Comparison of ENCODE assay signal across 8 cellular contexts in the genomic region with DNA sequence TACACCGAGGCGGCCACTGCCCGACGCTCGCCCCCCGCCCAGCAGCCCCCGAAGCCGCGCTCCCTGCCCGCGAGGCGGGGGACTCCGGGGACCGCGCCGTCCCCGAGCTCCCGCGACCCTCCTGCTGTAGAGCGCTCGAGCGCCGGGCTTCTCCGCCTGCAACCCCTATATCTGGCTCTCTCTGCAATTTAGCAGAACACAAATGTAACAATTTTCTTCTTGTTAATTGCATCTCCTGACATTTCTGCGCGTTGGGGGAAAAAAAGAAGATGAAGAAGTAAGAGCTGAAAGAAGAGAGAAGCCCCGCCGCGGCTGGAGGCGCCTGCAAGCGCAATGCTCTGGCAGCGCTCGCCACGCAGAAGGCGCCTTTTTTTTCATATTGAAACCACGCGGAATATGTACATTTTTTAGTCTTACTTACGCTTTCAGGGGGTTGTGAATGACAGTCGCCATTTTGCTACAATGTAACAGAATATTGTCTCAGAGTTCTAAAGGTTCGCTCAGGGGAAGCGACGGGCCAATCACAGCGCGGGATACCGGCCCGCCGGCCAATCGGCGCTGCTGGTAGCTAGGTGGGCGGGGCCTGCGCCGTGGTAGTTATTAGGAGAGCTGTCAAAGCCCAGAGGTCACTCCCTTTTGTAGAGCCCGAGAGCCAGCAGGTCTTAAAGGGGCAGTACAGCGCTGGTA. TPM values are rescaled to one million over a fixed set of nuclear protein-coding genes. Genes with fewer than 3 reads are reported as not detected.
DNase-seq lines count a peak whose midpoint lies in the region; ATAC-seq, FAIRE-seq and TF ChIP-seq lines count a peak whose summit lies in the region.

A gene (minus strand): TSS at position 466 of the 687 bp plus-strand sequence. CDS start 13 bp downstream, at position 453.

- ATAC-seq in GM19035 (IDR thresholded peaks at IDR 0.05; ENCODE audit: unreplicated experiment): peak; percentile 97
- ATAC-seq in HG03354 (IDR thresholded peaks at IDR 0.05; ENCODE audit: poor library complexity, severe bottlenecking, unreplicated experiment): peak; percentile 99
- peak; percentile 99 to 100 for ATAC-seq in activated CD4-positive, CD25-positive, alpha-beta regulatory T cell treated with anti-CD3 and anti-CD28 coated beads, Interleukin-2, amount 50 U/mL, for 24 hours

- no peak for FAIRE-seq in keratinocyte (lab: Jason Lieb, UNC)

- H3K9me1 ChIP-seq in keratinocyte (ENCODE audit: control insufficient read depth, extremely low read depth, insufficient read depth, low read length): no peaks in the 10 kb centered on the region

- H3K27me3 ChIP-seq in AG04450 (ENCODE audit: control insufficient read depth, insufficient read depth, low read length): no peaks in the 10 kb centered on the region
- peaks cover 24% of the 10 kb centered on the region for H3K27me3 ChIP-seq in keratinocyte (ENCODE audit: control insufficient read depth, extremely low read depth, insufficient read depth, low read length)

- CTCF ChIA-PET in AG04450 (lab: Charles Lee): interaction anchor here (0.6 to 2.6 kb wide), 8 partner anchors 10 to 380 kb away, joined by 3 to 15 read pairs (median 4); no protein-coding TSS in a partner anchor

- no peak for TF ChIP-seq CTCF in AG04450 (IDR thresholded peaks at IDR 0.05; ENCODE audit: low read depth, low read length)
- TF ChIP-seq CTCF in keratinocyte (optimal IDR thresholded peaks at IDR 0.05 in 1 of 3, IDR thresholded peaks at IDR 0.05 in 1 of 3, conservative IDR thresholded peaks at IDR 0.05 in 1 of 3; ENCODE audit: extremely low read depth in 1 of 3, insufficient read depth in 2 of 3, low read length in 3 of 3): no peak

- H3K9me3 ChIP-seq in AG04450 (ENCODE audit: control insufficient read depth, insufficient read depth, low read length) (no peaks in the 10 kb centered on the region; the same call in 1 of the 2 replicates), keratinocyte (ENCODE audit: control insufficient read depth, low read depth, low read length) (no peaks in the 10 kb centered on the region)

- DNase-seq in AG04450 (ENCODE audit: low read depth, low spot score) (peak; percentile 91), NCI-H345 treated with DMSO at 0.1 percent for 48 hours (lab: John Stamatoyannopoulos, UW; ENCODE audit: unreplicated experiment) (peak; percentile 77), cerebellar nuclear complex (lab: John Stamatoyannopoulos, UW) (peak; percentile 82 to 94), keratinocyte (ENCODE audit: low read depth, low spot score) (peak; percentile 38)
- DNase-seq in stimulated activated CD4-positive, alpha-beta T cell treated with anti-CD3 and anti-CD28 coated beads, Interleukin-12 subunit alpha, Interleukin-12 subunit beta, amount 100 ng/mL, for 4 hours: peak; percentile 92

- no peaks in the 10 kb centered on the region for H3K36me3 ChIP-seq in keratinocyte (ENCODE audit: control insufficient read depth in 2 of 2, extremely low read depth in 1 of 2, insufficient read depth in 2 of 2, low read length in 2 of 2)

- peaks cover 22% of the 10 kb centered on the region for H3K4me1 ChIP-seq in keratinocyte (ENCODE audit: control insufficient read depth, extremely low read depth, insufficient read depth, low read length)

- dilution Hi-C loops in keratinocyte (cut with MboI; ENCODE audit: extremely low pct_ligation_motif_present, low sequenced_read_pairs): no loop called here

- H3K27ac ChIP-seq in AG04450 (ENCODE audit: low read depth, low read length) (peak within 1 kb of the TSS; percentile 39), keratinocyte (ENCODE audit: control insufficient read depth, insufficient read depth, low read length) (no peak within 1 kb of the TSS)

- peak within 1 kb of the TSS; percentile 100 for H3K4me2 ChIP-seq in keratinocyte (ENCODE audit: control insufficient read depth, extremely low read depth, insufficient read depth, low read depth, low read length)

- peak within 1 kb of the TSS; percentile 89 for H2AFZ ChIP-seq in keratinocyte (ENCODE audit: control insufficient read depth, low read length)

- no peaks in the 10 kb centered on the region for H3K79me2 ChIP-seq in keratinocyte (ENCODE audit: control insufficient read depth, insufficient read depth, low read length)

- H4K20me1 ChIP-seq in keratinocyte (ENCODE audit: control insufficient read depth, extremely low read depth, insufficient read depth, low read length): no peaks in the 10 kb centered on the region

- POLR2A ChIA-PET in AG04450 (lab: Yijun Ruan, JAX): interaction anchor here (0.7 to 1.3 kb wide), 9 partner anchors 10 to 377 kb away, joined by 3 to 5 read pairs (median 3); no protein-coding TSS in a partner anchor

- H3K9ac ChIP-seq in keratinocyte (ENCODE audit: control insufficient read depth, extremely low read depth, insufficient read depth, low read length): peak within 1 kb of the TSS; percentile 52

- H3K4me3 ChIP-seq in AG04450 (ENCODE audit: low read depth, low read length) (peak within 1 kb of the TSS; percentile 83), keratinocyte (ENCODE audit: control insufficient read depth in 2 of 3, extremely low read depth in 1 of 3, insufficient read depth in 2 of 3, low read depth in 1 of 3, low read length in 3 of 3) (peak within 1 kb of the TSS; percentile 56 to 99 (median 77))

RNA-seq across cellular contexts. Expression of the gene that starts here (rescaled TPM):
- polyA plus RNA-seq in AG04450 (2011; rRNA removed) (15.8 and 18.1 TPM in 2 replicates), keratinocyte (0.61 to 1.1 TPM (median 0.66 TPM) in 3 replicates)
- 61.3 and 67.1 TPM in 2 replicates for polyA minus RNA-seq in AG04450 (2011; rRNA and poly(A)+ RNA removed)
- polyA plus RNA-seq in keratinocyte (2011; ENCODE audit: low read depth): 0.36 TPM
- 0.33 and 0.48 TPM in 2 replicates for polyA plus RNA-seq in keratinocyte (2011; cell fraction: cytosol; rRNA removed)
- 1.1 and 1.5 TPM in 2 replicates for polyA plus RNA-seq in keratinocyte (2011; cell fraction: nucleus; rRNA removed)
- 0.84 TPM in 1 of 2 replicates, not detected in the other for polyA plus RNA-seq in keratinocyte (2012; ENCODE audit: low replicate concordance)
- 0.93 to 1.8 TPM (median 1.1 TPM) in 3 replicates for polyA minus RNA-seq in keratinocyte
- polyA minus RNA-seq in keratinocyte (2011; cell fraction: cytosol; rRNA and poly(A)+ RNA removed): not detected
- 1.3 and 1.5 TPM in 2 replicates for polyA minus RNA-seq in keratinocyte (2011; cell fraction: nucleus; rRNA and poly(A)+ RNA removed)

Comparison
In these comparisons a context has a peak if more than half of its experiments do, and no peak if none do; other contexts are left out.
1. DNase-seq: peak in every context shown above with its lines; median percentile 92 in stimulated activated CD4-positive, alpha-beta T cell treated with anti-CD3 and anti-CD28 coated beads, Interleukin-12 subunit alpha, Interleukin-12 subunit beta, amount 100 ng/mL, for 4 hours; 91 in AG04450; 88 in cerebellar nuclear complex; 77 in NCI-H345 treated with DMSO at 0.1 percent for 48 hours; 38 in keratinocyte.